13 cellular contexts compared by ENCODE assay signal in the genomic region with DNA sequence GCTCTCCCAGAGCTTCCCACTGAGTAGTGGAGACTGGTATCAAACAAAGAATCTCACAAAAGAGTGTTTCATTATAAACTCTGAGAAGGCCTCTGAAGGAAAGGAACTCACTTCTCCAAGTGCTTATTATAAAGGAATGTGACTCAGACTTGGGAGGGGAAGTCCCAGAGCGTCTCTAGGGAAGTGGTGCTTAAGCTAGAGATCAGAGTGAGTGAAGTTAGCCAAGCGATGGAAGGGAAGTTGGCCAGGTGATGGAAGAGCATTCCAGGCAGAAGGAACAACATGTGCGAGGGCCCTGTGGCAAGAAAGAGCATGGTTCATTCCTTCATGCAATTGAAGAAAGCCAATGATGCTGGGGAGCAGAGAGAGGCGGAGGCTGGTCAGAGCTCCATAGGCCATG. TPM values are rescaled to one million over a fixed set of nuclear protein-coding genes. Genes with fewer than 3 reads are reported as not detected.
DNase-seq lines count a peak whose midpoint lies in the region; ATAC-seq and TF ChIP-seq lines count a peak whose summit lies in the region.
"Had no signal": no experiment of that assay in that cellular context is flagged by ENCODE, and none has a peak within 500 bp of the region (broad histone marks: within the 10 kb centered on the region; RNA-seq: fewer than 3 reads in every experiment).

No MANE protein-coding gene starts in this region.

- ATAC-seq in GM21447 (IDR thresholded peaks at IDR 0.05; ENCODE audit: unreplicated experiment), result no peak
- ATAC-seq: activated naive CD4-positive, alpha-beta T cell treated with anti-CD3 and anti-CD28 coated beads, Interleukin-2, amount 50 U/mL, for 72 hours had no signal

- no peak overlapping the region for H3K4me3 ChIP-seq in brain microvascular endothelial cell (ENCODE audit: low read depth, low read length)
- H3K4me3 ChIP-seq: left ventricle myocardium inferior, thoracic aorta had no signal

- H3K36me3 ChIP-seq in brain microvascular endothelial cell (replicated peaks), result no peaks in the 10 kb centered on the region
- H3K36me3 ChIP-seq: left ventricle myocardium inferior, thoracic aorta had no signal

- no peaks in the 10 kb centered on the region for H3K27me3 ChIP-seq in brain microvascular endothelial cell (replicated peaks)

- DNase-seq in Daoy (ENCODE audit: low read depth) (peak; percentile 43), LHCN-M2 (ENCODE audit: low read depth) (peak; percentile 26), brain microvascular endothelial cell (peak; percentile 38), medulla oblongata (ENCODE audit: extremely low spot score) (peak; percentile 26), HT-29 (ENCODE audit: low spot score) (no peak)
- DNase-seq in activated effector memory CD4-positive, alpha-beta T cell treated with Interleukin-2 at 50 U/mL for 16 hours, result no peak
- DNase-seq: cortex of kidney, left ventricle myocardium inferior, NCI-H1436 treated with DMSO at 0.1 percent for 48 hours, NCI-H524 treated with DMSO at 0.1 percent for 48 hours had no signal

- in situ Hi-C loops in brain microvascular endothelial cell (cut with HindIII; ENCODE audit: low pct_ligation_motif_present, low sequenced_read_pairs), result no loop called here

- no peak overlapping the region for H3K27ac ChIP-seq in brain microvascular endothelial cell
- H3K27ac ChIP-seq: left ventricle myocardium inferior, thoracic aorta had no signal

- no peak for TF ChIP-seq CTCF in brain microvascular endothelial cell (IDR thresholded peaks at IDR 0.05; ENCODE audit: low read depth, low read length, missing control alignments)

RNA-seq across cellular contexts. Expression of gene XYLB, which starts 2.3 kb away (rescaled TPM):
- 2.1 and 2.5 TPM in 2 replicates for total RNA-seq in Daoy (2014; rRNA removed; shearing (Covaris generic))
- 2.2 and 3.0 TPM in 2 replicates for total RNA-seq in LHCN-M2 (2014; rRNA removed)
- polyA plus RNA-seq in LHCN-M2 (2012), result 2.8 TPM
- total RNA-seq in HT-29 (2014; rRNA removed; shearing (Covaris generic)), result 4.2 and 4.4 TPM in 2 replicates

Comparison
In these comparisons a context has a peak if more than half of its experiments do, and no peak if none do; other contexts are left out.
1. DNase-seq: peak in Daoy (single experiment), LHCN-M2 (single experiment), brain microvascular endothelial cell (single experiment) and medulla oblongata (single experiment); none in HT-29 (single experiment) and activated effector memory CD4-positive, alpha-beta T cell treated with Interleukin-2 at 50 U/mL for 16 hours (single experiment).